ENCODE assay signal across 23 cellular contexts in genomic region chr6:39930540-39930939, GRCh38. TPM values are rescaled to one million over a fixed set of nuclear protein-coding genes. Genes with fewer than 3 reads are reported as not detected.
DNase-seq lines count a peak whose midpoint lies in the region; TF ChIP-seq lines count a peak whose summit lies in the region.
"Had no signal": no experiment of that assay in that cellular context is flagged by ENCODE, and none has a peak within 500 bp of the region (broad histone marks: within the 10 kb centered on the region; RNA-seq: fewer than 3 reads in every experiment).

No MANE protein-coding gene starts in this region.

- no peak for DNase-seq in Jurkat, Clone E6-1 (ENCODE audit: low read depth, low spot score)
- DNase-seq in ascending aorta (ENCODE audit: low spot score in 2 of 2) (no peak), myocyte (ENCODE audit: low read depth) (peak; percentile 33), COLO668 (lab: John Stamatoyannopoulos, UW; ENCODE audit: unreplicated experiment) (no peak), hippocampal formation (lab: John Stamatoyannopoulos, UW) (no peak), NCI-H446 treated with DMSO at 0.1 percent for 48 hours (lab: John Stamatoyannopoulos, UW) (no peak)
- DNase-seq in stimulated activated CD4-positive, alpha-beta T cell treated with anti-CD3 and anti-CD28 coated beads, Interleukin-2, amount 100 ng/mL, for 48 hours = no peak
- DNase-seq: activated CD4-positive, alpha-beta T cell treated with anti-CD3 and anti-CD28 coated beads, Interleukin-2, amount 10 ng/mL, durations not matched to agents 24 days and 14 days; activated naive CD4-positive, alpha-beta T cell treated with Interleukin-2 at 50 U/mL for 16 hours; activated T-cell treated with anti-CD3 and anti-CD28 coated beads, Interleukin-2, amount 50 U/mL, for 48 hours; Caco-2; caudate nucleus; DMS79 treated with DMSO at 0.1 percent for 48 hours; head of caudate nucleus; NCI-H2081; NCI-H226; NCI-H748 treated with DMSO at 0.1 percent for 48 hours; substantia nigra; T-helper 2 cell had no signal

- no peak for TF ChIP-seq CTCF in ascending aorta (IDR thresholded peaks at IDR 0.05)

- intact Hi-C loops in ascending aorta (cut with DNase I) = no loop called here

- H3K36me3 ChIP-seq in ascending aorta = peaks cover 4 to 8% of the 10 kb centered on the region in 2 donors
- H3K36me3 ChIP-seq: BLaER1 treated with 17β-estradiol and CSF1 and Interleukin-3, amounts not matched to agents 10 nM and 100 nM; HAP-1 had no signal

- peaks cover 13 to 64% of the 10 kb centered on the region in 2 donors for H3K4me1 ChIP-seq in ascending aorta
- H3K4me1 ChIP-seq: BLaER1 treated with 17β-estradiol and CSF1 and Interleukin-3, amounts not matched to agents 10 nM and 100 nM had no signal

- peak overlapping the region; percentile 36 for H3K4me3 ChIP-seq in Jurkat, Clone E6-1 (ENCODE audit: low read length)
- peak overlapping the region in 1 of 2 donors; percentile 13 for H3K4me3 ChIP-seq in ascending aorta
- H3K4me3 ChIP-seq: BLaER1 treated with 17β-estradiol and CSF1 and Interleukin-3, amounts not matched to agents 10 nM and 100 nM; HAP-1 had no signal

- no peaks in the 10 kb centered on the region for H3K27me3 ChIP-seq in ascending aorta
- H3K27me3 ChIP-seq: BLaER1 treated with 17β-estradiol and CSF1 and Interleukin-3, amounts not matched to agents 10 nM and 100 nM had no signal

- no peaks in the 10 kb centered on the region for H3K9me3 ChIP-seq in ascending aorta
- H3K9me3 ChIP-seq: HAP-1 had no signal

- H3K27ac ChIP-seq in ascending aorta = peak overlapping the region; percentile 84 to 93
- peak overlapping the region; percentile 18 for H3K27ac ChIP-seq in temporal lobe (ENCODE audit: low read depth, low read length)
- H3K27ac ChIP-seq: BLaER1 treated with 17β-estradiol and CSF1 and Interleukin-3, amounts not matched to agents 10 nM and 100 nM; parathyroid adenoma had no signal

RNA-seq across cellular contexts. Expression of gene MOCS1, which starts 3.7 kb away (rescaled TPM):
- polyA plus RNA-seq in Jurkat, Clone E6-1 (2012; ENCODE audit: insufficient read depth, insufficient read length) = 24.8 TPM
- total RNA-seq in ascending aorta (45.4 TPM), myocyte (12.8 and 14.6 TPM in 2 replicates), temporal lobe (5.7 TPM)
- polyA plus RNA-seq in myocyte (2012) = 13.6 TPM
